ENCODE assay signal across 8 cellular contexts in genomic region chr11:114163231-114163631, GRCh38.
A peak's percentile ranks its signal among the peaks of the same experiment; 100 is the strongest.
DNase-seq lines count a peak whose midpoint lies in the region; ATAC-seq and TF ChIP-seq lines count a peak whose summit lies in the region.

No MANE protein-coding gene starts in this region.

- intact Hi-C loops in upper lobe of right lung (cut with DNase I), result no loop called here

- no peak for TF ChIP-seq CTCF in upper lobe of right lung (IDR thresholded peaks at IDR 0.05)

- peak overlapping the region; percentile 100 for H3K27ac ChIP-seq in cingulate gyrus (ENCODE audit: low read depth, low read length)
- peak overlapping the region; percentile 97 for H3K27ac ChIP-seq in muscle layer of duodenum (ENCODE audit: low read length)
- peak overlapping the region; percentile 97 for H3K27ac ChIP-seq in upper lobe of right lung

- DNase-seq in NCI-H446 (lab: John Stamatoyannopoulos, UW), result peak; percentile 66 to 82
- DNase-seq in NCI-H446 treated with DMSO at 0.1 percent for 48 hours (lab: John Stamatoyannopoulos, UW), result no peak
- DNase-seq in upper lobe of right lung, result no peak

- peak overlapping the region; percentile 7 to 45 for H3K4me3 ChIP-seq in muscle layer of duodenum (ENCODE audit: low read depth in 1 of 2, low read length in 2 of 2)
- H3K4me3 ChIP-seq in upper lobe of right lung, result no peak overlapping the region

- peaks cover 0 to 4% of the 10 kb centered on the region in 2 donors for H3K36me3 ChIP-seq in muscle layer of duodenum (ENCODE audit: control insufficient read depth in 1 of 2, insufficient read depth in 2 of 2, low read length in 2 of 2)
- peaks cover 8% of the 10 kb centered on the region for H3K36me3 ChIP-seq in upper lobe of right lung

- H3K27me3 ChIP-seq in muscle layer of duodenum (ENCODE audit: low read depth, low read length), result no peaks in the 10 kb centered on the region
- no peaks in the 10 kb centered on the region for H3K27me3 ChIP-seq in upper lobe of right lung

- ATAC-seq in upper lobe of right lung (no peak), GM18498 (IDR thresholded peaks at IDR 0.05; ENCODE audit: unreplicated experiment) (no peak), GM19351 (IDR thresholded peaks at IDR 0.05; ENCODE audit: unreplicated experiment) (no peak), GM21360 (IDR thresholded peaks at IDR 0.05; ENCODE audit: unreplicated experiment) (no peak)

- no peaks in the 10 kb centered on the region for H3K9me3 ChIP-seq in muscle layer of duodenum (ENCODE audit: control insufficient read depth in 1 of 2, low read length in 2 of 2)
- no peaks in the 10 kb centered on the region for H3K9me3 ChIP-seq in upper lobe of right lung

- H3K4me1 ChIP-seq in muscle layer of duodenum (ENCODE audit: control insufficient read depth in 1 of 2, insufficient read depth in 2 of 2, low read length in 2 of 2) (peaks cover 65 to 77% of the 10 kb centered on the region in 2 donors), upper lobe of right lung (peaks cover 91% of the 10 kb centered on the region)

Comparison
In these comparisons a context has a peak if more than half of its experiments do, and no peak if none do; other contexts are left out.
1. DNase-seq: peak in NCI-H446 (2 of 2); none in NCI-H446 treated with DMSO at 0.1 percent for 48 hours (single experiment) and upper lobe of right lung (single experiment).
2. Peak in every context shown above with its lines, with median percentiles within 50 percentile points of each other: H3K27ac ChIP-seq.